Comparison of ENCODE assay signal across 1 cellular context in the genomic region with DNA sequence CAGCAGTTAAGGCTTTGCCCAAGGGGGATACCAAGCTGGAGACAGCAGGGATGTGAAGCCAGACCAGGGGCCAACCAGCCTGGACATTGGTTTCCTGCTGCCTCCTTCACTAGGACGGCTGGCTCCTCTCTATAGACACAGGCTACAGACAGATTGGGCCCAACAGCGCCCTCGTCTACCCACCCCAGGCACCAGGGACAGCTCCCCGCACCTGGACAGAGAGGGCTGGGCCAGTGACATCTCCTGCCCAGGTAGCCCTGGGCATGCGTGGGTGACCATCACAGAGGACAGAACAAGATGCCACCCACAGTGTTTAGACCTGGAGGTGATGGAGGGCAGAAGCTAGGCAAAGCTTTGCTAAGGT.
TF ChIP-seq lines count a peak whose summit lies in the region.

No MANE protein-coding gene starts in this region.

TF ChIP-seq in HepG2, 621 proteins besides CTCF, POLR2A, EP300 and RAD21 (continued from another document):
- TF ChIP-seq, protein P1, sequence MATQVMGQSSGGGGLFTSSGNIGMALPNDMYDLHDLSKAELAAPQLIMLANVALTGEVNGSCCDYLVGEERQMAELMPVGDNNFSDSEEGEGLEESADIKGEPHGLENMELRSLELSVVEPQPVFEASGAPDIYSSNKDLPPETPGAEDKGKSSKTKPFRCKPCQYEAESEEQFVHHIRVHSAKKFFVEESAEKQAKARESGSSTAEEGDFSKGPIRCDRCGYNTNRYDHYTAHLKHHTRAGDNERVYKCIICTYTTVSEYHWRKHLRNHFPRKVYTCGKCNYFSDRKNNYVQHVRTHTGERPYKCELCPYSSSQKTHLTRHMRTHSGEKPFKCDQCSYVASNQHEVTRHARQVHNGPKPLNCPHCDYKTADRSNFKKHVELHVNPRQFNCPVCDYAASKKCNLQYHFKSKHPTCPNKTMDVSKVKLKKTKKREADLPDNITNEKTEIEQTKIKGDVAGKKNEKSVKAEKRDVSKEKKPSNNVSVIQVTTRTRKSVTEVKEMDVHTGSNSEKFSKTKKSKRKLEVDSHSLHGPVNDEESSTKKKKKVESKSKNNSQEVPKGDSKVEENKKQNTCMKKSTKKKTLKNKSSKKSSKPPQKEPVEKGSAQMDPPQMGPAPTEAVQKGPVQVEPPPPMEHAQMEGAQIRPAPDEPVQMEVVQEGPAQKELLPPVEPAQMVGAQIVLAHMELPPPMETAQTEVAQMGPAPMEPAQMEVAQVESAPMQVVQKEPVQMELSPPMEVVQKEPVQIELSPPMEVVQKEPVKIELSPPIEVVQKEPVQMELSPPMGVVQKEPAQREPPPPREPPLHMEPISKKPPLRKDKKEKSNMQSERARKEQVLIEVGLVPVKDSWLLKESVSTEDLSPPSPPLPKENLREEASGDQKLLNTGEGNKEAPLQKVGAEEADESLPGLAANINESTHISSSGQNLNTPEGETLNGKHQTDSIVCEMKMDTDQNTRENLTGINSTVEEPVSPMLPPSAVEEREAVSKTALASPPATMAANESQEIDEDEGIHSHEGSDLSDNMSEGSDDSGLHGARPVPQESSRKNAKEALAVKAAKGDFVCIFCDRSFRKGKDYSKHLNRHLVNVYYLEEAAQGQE (IDR thresholded peaks at IDR 0.05; ENCODE audit: borderline replicate concordance in 1 of 2, low read depth in 1 of 2, low read length in 2 of 2), result peak; percentile 22 to 62; a peak in 3 of 4 replicates
